In genomic region chr2:12074126-12074883, GRCh38 we compare ENCODE assay signal across 15 cellular contexts.
DNase-seq lines count a peak whose midpoint lies in the region; FAIRE-seq and TF ChIP-seq lines count a peak whose summit lies in the region.
"Had no signal": no experiment of that assay in that cellular context is flagged by ENCODE, and none has a peak within 500 bp of the region (broad histone marks: within the 10 kb centered on the region; RNA-seq: fewer than 3 reads in every experiment).

No MANE protein-coding gene starts in this region.

- no peak overlapping the region for H2AFZ ChIP-seq in neural progenitor cell (replicated peaks)

- intact Hi-C loops in thyroid gland (cut with DNase I) = no loop called here
- intact Hi-C loops in lower leg skin (cut with DNase I; ENCODE audit: low total_unique reads) = no loop called here

- WGBS in thyroid gland, 2 donors = 86 to 88% methylated on average over 8 of the region's 8 CpGs
- 86 to 87% methylated on average over 8 of the region's 8 CpGs for WGBS in lower leg skin, 2 donors

- no peaks in the 10 kb centered on the region for H4K20me1 ChIP-seq in neural progenitor cell (ENCODE audit: low read depth)

- TF ChIP-seq CTCF in neural progenitor cell (IDR thresholded peaks at IDR 0.05) = no peak
- TF ChIP-seq CTCF in thyroid gland (IDR thresholded peaks at IDR 0.05) = no peak
- TF ChIP-seq CTCF in lower leg skin (IDR thresholded peaks at IDR 0.05) = no peak

- H3K27me3 ChIP-seq in neural progenitor cell = no peaks in the 10 kb centered on the region
- no peaks in the 10 kb centered on the region for H3K27me3 ChIP-seq in thyroid gland

- no peak overlapping the region for H3K4me3 Mint-ChIP-seq in neural progenitor cell
- H3K4me3 Mint-ChIP-seq: activated CD4-positive, alpha-beta T cell treated with anti-CD3 and anti-CD28 coated beads for 36 hours; activated naive CD4-positive, alpha-beta T cell treated with anti-CD3 and anti-CD28 coated beads, Interleukin-2, amount 50 U/mL, for 24 hours; T-helper 1 cell treated with Interleukin-12 subunit alpha and Interleukin-12 subunit beta and Interleukin-4 antibody, amounts not matched to agents 30 μg/mL and 1 μg/mL, for 36 hours had no signal

- H3K36me3 Mint-ChIP-seq in neural progenitor cell = no peaks in the 10 kb centered on the region
- H3K36me3 Mint-ChIP-seq: activated naive CD4-positive, alpha-beta T cell treated with anti-CD3 and anti-CD28 coated beads, Interleukin-2, amount 50 U/mL, for 24 hours had no signal

- no peak overlapping the region for H3K9ac ChIP-seq in neural progenitor cell

- H3K36me3 ChIP-seq in neural progenitor cell (no peaks in the 10 kb centered on the region), thyroid gland (no peaks in the 10 kb centered on the region)

- H3K27ac Mint-ChIP-seq in neural progenitor cell = no peak overlapping the region
- H3K27ac Mint-ChIP-seq: activated CD4-positive, alpha-beta T cell treated with anti-CD3 and anti-CD28 coated beads for 36 hours; activated naive CD4-positive, alpha-beta T cell treated with anti-CD3 and anti-CD28 coated beads, Interleukin-2, amount 50 U/mL, for 24 hours; progenitor cell of endocrine pancreas; T-helper 1 cell treated with Interleukin-12 subunit alpha and Interleukin-12 subunit beta and Interleukin-4 antibody, amounts not matched to agents 30 μg/mL and 1 μg/mL, for 36 hours had no signal

- H3K27ac ChIP-seq in neural progenitor cell (no peak overlapping the region), thyroid gland (no peak overlapping the region)

- H3K4me1 ChIP-seq in neural progenitor cell (peaks cover 7% of the 10 kb centered on the region), thyroid gland (no peaks in the 10 kb centered on the region)

- H3K27me3 Mint-ChIP-seq in neural progenitor cell (ENCODE audit: insufficient read depth, low read depth) = no peaks in the 10 kb centered on the region
- H3K27me3 Mint-ChIP-seq: activated naive CD4-positive, alpha-beta T cell treated with anti-CD3 and anti-CD28 coated beads, Interleukin-2, amount 50 U/mL, for 24 hours; progenitor cell of endocrine pancreas had no signal

- H3K79me2 ChIP-seq in neural progenitor cell (ENCODE audit: low read depth) = no peaks in the 10 kb centered on the region

- H3K9me3 Mint-ChIP-seq in neural progenitor cell = no peaks in the 10 kb centered on the region
- H3K9me3 Mint-ChIP-seq: activated naive CD4-positive, alpha-beta T cell treated with anti-CD3 and anti-CD28 coated beads, Interleukin-2, amount 50 U/mL, for 24 hours; T-helper 1 cell treated with Interleukin-12 subunit alpha and Interleukin-12 subunit beta and Interleukin-4 antibody, amounts not matched to agents 30 μg/mL and 1 μg/mL, for 36 hours had no signal

- DNase-seq in GM12891 (ENCODE audit: insufficient read length, low spot score) (no peak), KG1 (lab: John Stamatoyannopoulos, UW) (peak; percentile 22), cerebellar cortex (ENCODE audit: low spot score) (peak; percentile 5), neural progenitor cell (ENCODE audit: low spot score) (peak; percentile 24), thyroid gland (no peak), lower leg skin (ENCODE audit: low spot score in 2 of 2) (no peak), NCI-H774 (lab: John Stamatoyannopoulos, UW) (no peak)
- DNase-seq: activated CD4-positive, alpha-beta T cell treated with anti-CD3 and anti-CD28 coated beads for 36 hours; GF-D8; NCI-H2029; stimulated activated naive CD4-positive, alpha-beta T cell treated with Interleukin-2 at 50 U/mL for 16 hours had no signal

- peaks cover 3% of the 10 kb centered on the region for H3K4me1 Mint-ChIP-seq in neural progenitor cell

- H3F3A ChIP-seq in neural progenitor cell (ENCODE audit: low read depth) = no peaks in the 10 kb centered on the region

- peak; percentile 57 for FAIRE-seq in GM12891 (lab: Jason Lieb, UNC)
- FAIRE-seq: D721Med had no signal

- no peak for TF ChIP-seq POLR2A in GM12891 (IDR thresholded peaks at IDR 0.05; ENCODE audit: low read depth, low read length)
- TF ChIP-seq POLR2A in thyroid gland (IDR thresholded peaks at IDR 0.05) = no peak
- no peak for TF ChIP-seq POLR2A in lower leg skin (IDR thresholded peaks at IDR 0.05)

- H3K9me3 ChIP-seq in neural progenitor cell (ENCODE audit: low read depth) = no peaks in the 10 kb centered on the region
- H3K9me3 ChIP-seq in thyroid gland = no peaks in the 10 kb centered on the region

- H3K4me3 ChIP-seq in neural progenitor cell (no peak overlapping the region), thyroid gland (replicated peaks in 1 of 3) (no peak overlapping the region), lower leg skin (ENCODE audit: low read depth, poor library complexity, severe bottlenecking) (no peak overlapping the region)

- H3K4me2 ChIP-seq in neural progenitor cell = no peak overlapping the region

TF ChIP-seq in GM12891, 5 proteins besides CTCF, POLR2A, EP300 and RAD21:
- TF ChIP-seq POU2F2 (IDR thresholded peaks at IDR 0.05; ENCODE audit: low read depth, low read length) (no peak), SPI1 (IDR thresholded peaks at IDR 0.05; ENCODE audit: low read depth, low read length) (no peak), PAX5 (IDR thresholded peaks at IDR 0.05; ENCODE audit: insufficient read depth, low read length, severe bottlenecking) (no peak), TAF1 (IDR thresholded peaks at IDR 0.05; ENCODE audit: low read depth, low read length) (no peak), POLR2AphosphoS5 (IDR thresholded peaks at IDR 0.05; ENCODE audit: low read depth, low read length) (no peak)

Comparison
In these comparisons a context has a peak if more than half of its experiments do, and no peak if none do; other contexts are left out.
1. DNase-seq: peak in KG1 (single experiment), cerebellar cortex (single experiment) and neural progenitor cell (single experiment); none in GM12891 (single experiment), thyroid gland (0 of 2), lower leg skin (0 of 2) and NCI-H774 (single experiment).